Comparison of ENCODE assay signal across 11 cellular contexts in the genomic region with DNA sequence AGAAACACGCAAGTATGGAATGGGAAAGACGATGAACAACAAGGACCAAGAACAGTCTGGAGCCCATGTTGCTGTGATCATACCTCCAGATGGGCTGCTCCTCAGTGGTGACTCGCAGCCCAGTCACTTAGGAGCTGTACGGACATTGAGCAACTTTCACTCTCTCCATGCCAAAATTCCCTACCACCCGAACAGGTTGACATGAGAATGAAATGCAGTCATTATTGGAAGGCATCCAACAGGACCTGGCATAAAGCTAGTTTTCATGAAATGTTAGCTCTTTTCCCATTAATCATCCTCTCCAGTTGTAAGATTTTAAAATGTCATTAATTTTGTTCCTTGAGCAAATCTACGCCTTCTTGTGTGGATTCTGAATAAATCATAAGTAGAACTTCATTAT.
DNase-seq lines count a peak whose midpoint lies in the region; ATAC-seq and TF ChIP-seq lines count a peak whose summit lies in the region.
"Had no signal": no experiment of that assay in that cellular context is flagged by ENCODE, and none has a peak within 500 bp of the region (broad histone marks: within the 10 kb centered on the region; RNA-seq: fewer than 3 reads in every experiment).

No MANE protein-coding gene starts in this region.

- H3K4me1 Mint-ChIP-seq in stimulated activated naive CD8-positive, alpha-beta T cell treated with anti-CD3 and anti-CD28 coated beads, Interleukin-15, amount 100 ng/mL, for 72 hours: no peaks in the 10 kb centered on the region

- no peaks in the 10 kb centered on the region for H3K9me3 Mint-ChIP-seq in stimulated activated naive CD8-positive, alpha-beta T cell treated with anti-CD3 and anti-CD28 coated beads, Interleukin-15, amount 100 ng/mL, for 72 hours

- no peaks in the 10 kb centered on the region for H3K79me2 ChIP-seq in PC-3 (ENCODE audit: low read length)

- H3K4me1 ChIP-seq in PC-3 (ENCODE audit: insufficient read depth, low read length) (peaks cover 29% of the 10 kb centered on the region), gastrocnemius medialis (no peaks in the 10 kb centered on the region), esophagus squamous epithelium (peaks cover 0 to 23% (median 0%) of the 10 kb centered on the region in 3 donors)

- peak overlapping the region in 1 of 2 donors; percentile 27 for H3K27ac Mint-ChIP-seq in stimulated activated naive CD8-positive, alpha-beta T cell treated with anti-CD3 and anti-CD28 coated beads, Interleukin-15, amount 100 ng/mL, for 72 hours

- no peaks in the 10 kb centered on the region for H3K9me3 ChIP-seq in PC-3 (ENCODE audit: low read length)
- H3K9me3 ChIP-seq in gastrocnemius medialis: no peaks in the 10 kb centered on the region
- H3K9me3 ChIP-seq in esophagus squamous epithelium: no peaks in the 10 kb centered on the region

- H4K20me1 ChIP-seq in PC-3 (ENCODE audit: low read length): no peaks in the 10 kb centered on the region

- H3K9me2 ChIP-seq in PC-3 (replicated peaks; ENCODE audit: low read length): no peaks in the 10 kb centered on the region

- no peaks in the 10 kb centered on the region for H3K27me3 Mint-ChIP-seq in stimulated activated naive CD8-positive, alpha-beta T cell treated with anti-CD3 and anti-CD28 coated beads, Interleukin-15, amount 100 ng/mL, for 72 hours

- intact Hi-C loops in PC-3 (cut with micrococcal nuclease) (no loop called here), gastrocnemius medialis (cut with DNase I; ENCODE audit: low total_unique reads) (loop anchor here (5.0 kb wide), 1 partner anchor 128 kb away; a partner anchor contains a TSS), esophagus squamous epithelium (cut with DNase I) (no loop called here)

- DNase-seq in GM04503 (ENCODE audit: low read depth) (peak; percentile 16), PC-3 (peak; percentile 97), epithelial cell of proximal tubule (ENCODE audit: low read depth) (peak; percentile 76), gastrocnemius medialis (peak; percentile 2 to 20), esophagus squamous epithelium (lab: John Stamatoyannopoulos, UW) (no peak), midbrain (lab: John Stamatoyannopoulos, UW) (no peak), OCI-M2 (lab: John Stamatoyannopoulos, UW; ENCODE audit: unreplicated experiment) (no peak)
- DNase-seq in stimulated activated naive CD8-positive, alpha-beta T cell treated with anti-CD3 and anti-CD28 coated beads, Interleukin-15, amount 100 ng/mL, for 72 hours: no peak
- DNase-seq: effector CD8-positive, alpha-beta T cell; Kasumi-1; stimulated activated CD4-positive, alpha-beta T cell treated with anti-CD3 and anti-CD28 coated beads, Interleukin-1b, Interleukin-23, amount 100 ng/mL, for 48 hours had no signal

- H3K36me3 ChIP-seq in PC-3 (ENCODE audit: low read depth, low read length) (no peaks in the 10 kb centered on the region), gastrocnemius medialis (no peaks in the 10 kb centered on the region), esophagus squamous epithelium (no peaks in the 10 kb centered on the region)

- no TSS peak for BruUV-seq in PC-3 (replicated peaks; lab: Mats Ljungman, UMichigan)

- no peaks in the 10 kb centered on the region for H3F3A ChIP-seq in PC-3 (ENCODE audit: low read length, unreplicated experiment)

- TF ChIP-seq POLR2A in gastrocnemius medialis (IDR thresholded peaks at IDR 0.05) (no peak), esophagus squamous epithelium (IDR thresholded peaks at IDR 0.05) (no peak)

- H2AFZ ChIP-seq in PC-3 (ENCODE audit: low read length): no peak overlapping the region

- H3K9ac ChIP-seq in PC-3 (ENCODE audit: low read length): peak overlapping the region; percentile 68

- H3K4me2 ChIP-seq in PC-3 (ENCODE audit: low read length): peak overlapping the region; percentile 60

- CTCF ChIA-PET in PC-3 (lab: Charles Lee): no interaction called here

- peak; percentile 86 for ATAC-seq in PC-3
- ATAC-seq in gastrocnemius medialis: no peak
- no peak for ATAC-seq in stimulated activated naive CD8-positive, alpha-beta T cell treated with anti-CD3 and anti-CD28 coated beads, Interleukin-15, amount 100 ng/mL, for 72 hours

- H3K4me3 Mint-ChIP-seq in stimulated activated naive CD8-positive, alpha-beta T cell treated with anti-CD3 and anti-CD28 coated beads, Interleukin-15, amount 100 ng/mL, for 72 hours: no peak overlapping the region

- TF ChIP-seq CTCF in PC-3 (conservative IDR thresholded peaks at IDR 0.05; ENCODE audit: low read depth, low read length) (no peak), epithelial cell of proximal tubule (conservative IDR thresholded peaks at IDR 0.05; ENCODE audit: low read depth, low read length) (no peak), gastrocnemius medialis (IDR thresholded peaks at IDR 0.05 in 4 of 5, conservative IDR thresholded peaks at IDR 0.05 in 1 of 5) (no peak), esophagus squamous epithelium (IDR thresholded peaks at IDR 0.05) (no peak)

- in situ Hi-C loops in gastrocnemius medialis (cut with MboI; ENCODE audit: low sequenced_read_pairs in 4 of 4): no loop called here

- H3K27ac ChIP-seq in PC-3 (ENCODE audit: low read length): peak overlapping the region; percentile 90
- no peak overlapping the region for H3K27ac ChIP-seq in gastrocnemius medialis
- peak overlapping the region in 1 of 4 donors; percentile 55 for H3K27ac ChIP-seq in esophagus squamous epithelium

- H3K27me3 ChIP-seq in PC-3 (ENCODE audit: low read length) (no peaks in the 10 kb centered on the region), gastrocnemius medialis (no peaks in the 10 kb centered on the region), esophagus squamous epithelium (no peaks in the 10 kb centered on the region)

- H3K4me3 ChIP-seq in PC-3 (ENCODE audit: low read length): peak overlapping the region; percentile 22; the same call in 1 of the 2 replicates
- H3K4me3 ChIP-seq in epithelial cell of proximal tubule (ENCODE audit: low read depth, low read length): no peak overlapping the region
- no peak overlapping the region for H3K4me3 ChIP-seq in gastrocnemius medialis
- H3K4me3 ChIP-seq in esophagus squamous epithelium: no peak overlapping the region

- POLR2A ChIA-PET in PC-3 (lab: Charles Lee; ENCODE audit: unreplicated experiment): interaction anchor here (0.6 to 0.7 kb wide), 3 partner anchors 129 to 393 kb away, joined by 3 to 5 read pairs (median 4); no protein-coding TSS in a partner anchor

- 29 to 42% methylated on average over 6 of the region's 6 CpGs for WGBS in esophagus squamous epithelium, 2 donors

Comparison
In these comparisons a context has a peak if more than half of its experiments do, and no peak if none do; other contexts are left out.
1. DNase-seq: peak in GM04503 (single experiment), PC-3 (single experiment), epithelial cell of proximal tubule (single experiment) and gastrocnemius medialis (2 of 2); none in esophagus squamous epithelium (single experiment), stimulated activated naive CD8-positive, alpha-beta T cell treated with anti-CD3 and anti-CD28 coated beads, Interleukin-15, amount 100 ng/mL, for 72 hours (0 of 2), midbrain (single experiment) and OCI-M2 (single experiment).